17 cellular contexts compared by ENCODE assay signal in genomic region chr4:113499696-113500095, GRCh38.
A peak's percentile ranks its signal among the peaks of the same experiment; 100 is the strongest.
DNase-seq lines count a peak whose midpoint lies in the region; ATAC-seq and TF ChIP-seq lines count a peak whose summit lies in the region.
"Had no signal": no experiment of that assay in that cellular context is flagged by ENCODE, and none has a peak within 500 bp of the region (broad histone marks: within the 10 kb centered on the region; RNA-seq: fewer than 3 reads in every experiment).

No MANE protein-coding gene starts in this region.

- no peaks in the 10 kb centered on the region for H3K27me3 ChIP-seq in left lung
- H3K27me3 ChIP-seq: tibial artery had no signal

- no peaks in the 10 kb centered on the region for H3K4me1 Mint-ChIP-seq in T-helper 17 cell

- H3K27me3 Mint-ChIP-seq in T-helper 17 cell = no peaks in the 10 kb centered on the region
- H3K27me3 Mint-ChIP-seq: activated naive CD8-positive, alpha-beta T cell had no signal

- H3K9me3 ChIP-seq in left lung (no peaks in the 10 kb centered on the region), T-helper 17 cell (ENCODE audit: control insufficient read depth, low read length, poor library complexity, severe bottlenecking) (no peaks in the 10 kb centered on the region)
- H3K9me3 ChIP-seq: mucosa of descending colon, tibial artery had no signal

- no peak overlapping the region for H3K27ac Mint-ChIP-seq in T-helper 17 cell
- H3K27ac Mint-ChIP-seq: activated naive CD8-positive, alpha-beta T cell had no signal

- H3K36me3 ChIP-seq in left lung = peaks cover 0 to 8% of the 10 kb centered on the region in 2 donors

- peak; percentile 12 for DNase-seq in AG09319 (ENCODE audit: extremely low read depth, low read depth)
- DNase-seq in NCI-H226 = peak; percentile 56
- DNase-seq in choroid plexus epithelial cell (ENCODE audit: low read depth) = peak; percentile 88
- no peak for DNase-seq in left lung
- DNase-seq in T-helper 17 cell = no peak
- DNase-seq in NCI-H187 treated with DMSO at 0.1 percent for 48 hours (lab: John Stamatoyannopoulos, UW) = no peak
- DNase-seq: activated CD8-positive, alpha-beta memory T cell treated with anti-CD3 and anti-CD28 coated beads, Interleukin-2, amount 50 U/mL, for 4 hours; DMS79; mucosa of descending colon; NCI-H1417 treated with DMSO at 0.1 percent for 48 hours; tibial artery had no signal

- no peak overlapping the region for H3K27ac ChIP-seq in left lung
- H3K27ac ChIP-seq: coronary artery, parathyroid adenoma, tibial artery had no signal

- no peaks in the 10 kb centered on the region for H3K4me1 ChIP-seq in left lung
- H3K4me1 ChIP-seq: parathyroid adenoma, tibial artery had no signal

- H3K36me3 Mint-ChIP-seq in T-helper 17 cell (ENCODE audit: low read depth) = peaks cover 24% of the 10 kb centered on the region

- H3K4me3 Mint-ChIP-seq in T-helper 17 cell = no peak overlapping the region
- H3K4me3 Mint-ChIP-seq: activated naive CD8-positive, alpha-beta T cell had no signal

- TF ChIP-seq CTCF in AG09319 (IDR thresholded peaks at IDR 0.05; ENCODE audit: low read depth, low read length) (no peak), choroid plexus epithelial cell (conservative IDR thresholded peaks at IDR 0.05; ENCODE audit: low read depth, low read length) (no peak), left lung (IDR thresholded peaks at IDR 0.05) (no peak)

- peak; percentile 89 for ATAC-seq in left lung
- ATAC-seq in T-helper 17 cell = no peak
- ATAC-seq in GM21717 (IDR thresholded peaks at IDR 0.05; ENCODE audit: unreplicated experiment) = no peak
- ATAC-seq in HG03175 (IDR thresholded peaks at IDR 0.05; ENCODE audit: unreplicated experiment) = no peak
- ATAC-seq: GM12878, mucosa of descending colon had no signal

- intact Hi-C loops in left lung (cut with DNase I) = no loop called here

- H3K4me3 ChIP-seq in choroid plexus epithelial cell (ENCODE audit: low read depth, low read length) = no peak overlapping the region
- H3K4me3 ChIP-seq in left lung = no peak overlapping the region
- H3K4me3 ChIP-seq: coronary artery, GM12878, mucosa of descending colon, tibial artery had no signal

Comparison
In these comparisons a context has a peak if more than half of its experiments do, and no peak if none do; other contexts are left out.
1. DNase-seq: peak in AG09319 (single experiment), NCI-H226 (single experiment) and choroid plexus epithelial cell (single experiment); none in left lung (0 of 2), T-helper 17 cell (0 of 3) and NCI-H187 treated with DMSO at 0.1 percent for 48 hours (single experiment).